In genomic region chr16:31875112-31875803, GRCh38 we compare ENCODE assay signal across 8 cellular contexts. TPM values are rescaled to one million over a fixed set of nuclear protein-coding genes. Genes with fewer than 3 reads are reported as not detected.
DNase-seq lines count a peak whose midpoint lies in the region; ATAC-seq and TF ChIP-seq lines count a peak whose summit lies in the region.

No MANE protein-coding gene starts in this region.

- intact Hi-C loops in Right ventricle myocardium inferior (cut with DNase I): loop anchor here (10.0 kb wide), 1 partner anchor 920 kb away; the partner anchor contains the start of gene SETD1A
- intact Hi-C loops in activated T-helper 1 cell treated with anti-CD3 and anti-CD28 coated beads, Interleukin-12 subunit alpha, Interleukin-12 subunit beta, Interleukin-2, Interleukin-4 antibody, amounts not matched to agents 30 ng/mL and 10 ng/mL and 1 ng/mL, durations not matched to agents 14 hours and 24 hours and 36 hours (cut with micrococcal nuclease): loop anchor here (2.0 kb wide), 1 partner anchor 802 kb away; no protein-coding TSS in a partner anchor

- H3K27me3 ChIP-seq in cardiac muscle cell (no peaks in the 10 kb centered on the region), upper lobe of left lung (no peaks in the 10 kb centered on the region)

- WGBS in upper lobe of left lung, 2 donors: 76 to 79% methylated on average over 5 of the region's 5 CpGs

- no peaks in the 10 kb centered on the region for H3K9me3 ChIP-seq in cardiac muscle cell (ENCODE audit: low read depth)
- no peaks in the 10 kb centered on the region for H3K9me3 ChIP-seq in upper lobe of left lung

- H3K4me1 ChIP-seq in cardiac muscle cell (ENCODE audit: low read depth): peaks cover 14% of the 10 kb centered on the region
- H3K4me1 ChIP-seq in upper lobe of left lung: peaks cover 37 to 66% (median 53%) of the 10 kb centered on the region in 4 donors

- peaks cover 61% of the 10 kb centered on the region for H3K36me3 Mint-ChIP-seq in activated T-helper 1 cell treated with anti-CD3 and anti-CD28 coated beads, Interleukin-12 subunit alpha, Interleukin-12 subunit beta, Interleukin-2, Interleukin-4 antibody, amounts not matched to agents 30 ng/mL and 10 ng/mL and 1 ng/mL, durations not matched to agents 14 hours and 24 hours and 36 hours (ENCODE audit: low read depth)
- peaks cover 0 to 3% (median 0%) of the 10 kb centered on the region in 3 donors for H3K36me3 Mint-ChIP-seq in immature natural killer cell

- ATAC-seq in Right ventricle myocardium inferior: no peak
- ATAC-seq in upper lobe of left lung (ENCODE audit: low FRiP score in 2 of 2): peak in 1 of 2 donors; percentile 39
- no peak for ATAC-seq in HG02884 (IDR thresholded peaks at IDR 0.05; ENCODE audit: unreplicated experiment)
- no peak for ATAC-seq in GM18868 (IDR thresholded peaks at IDR 0.05; ENCODE audit: unreplicated experiment)
- ATAC-seq in HG03025 (IDR thresholded peaks at IDR 0.05; ENCODE audit: low FRiP score, unreplicated experiment): no peak

- H3K27ac Mint-ChIP-seq in activated T-helper 1 cell treated with anti-CD3 and anti-CD28 coated beads, Interleukin-12 subunit alpha, Interleukin-12 subunit beta, Interleukin-2, Interleukin-4 antibody, amounts not matched to agents 30 ng/mL and 10 ng/mL and 1 ng/mL, durations not matched to agents 14 hours and 24 hours and 36 hours: peak overlapping the region; percentile 94
- peak overlapping the region; percentile 85 to 97 (median 94) for H3K27ac Mint-ChIP-seq in immature natural killer cell

- TF ChIP-seq CTCF in cardiac muscle cell (IDR thresholded peaks at IDR 0.05; ENCODE audit: low read depth, low read length) (no peak), upper lobe of left lung (IDR thresholded peaks at IDR 0.05) (no peak)

- peaks cover 84% of the 10 kb centered on the region for H3K4me1 Mint-ChIP-seq in activated T-helper 1 cell treated with anti-CD3 and anti-CD28 coated beads, Interleukin-12 subunit alpha, Interleukin-12 subunit beta, Interleukin-2, Interleukin-4 antibody, amounts not matched to agents 30 ng/mL and 10 ng/mL and 1 ng/mL, durations not matched to agents 14 hours and 24 hours and 36 hours (ENCODE audit: low read depth)
- H3K4me1 Mint-ChIP-seq in immature natural killer cell: peaks cover 73 to 76% of the 10 kb centered on the region in 2 donors

- no peaks in the 10 kb centered on the region for H3K36me3 ChIP-seq in cardiac muscle cell
- peaks cover 0 to 6% (median 3%) of the 10 kb centered on the region in 4 donors for H3K36me3 ChIP-seq in upper lobe of left lung

- TF ChIP-seq POLR2A in upper lobe of left lung (IDR thresholded peaks at IDR 0.05): no peak

- H3K27ac ChIP-seq in cardiac muscle cell (no peak overlapping the region), upper lobe of left lung (peak overlapping the region; percentile 91 to 97 (median 93))

- DNase-seq in cardiac muscle cell (ENCODE audit: low read depth in 1 of 2, low spot score in 1 of 2) (peak in 1 of 2 donors; percentile 54), Right ventricle myocardium inferior (ENCODE audit: missing footprints) (no peak), immature natural killer cell (no peak), upper lobe of left lung (no peak)
- DNase-seq in activated T-helper 1 cell treated with anti-CD3 and anti-CD28 coated beads, Interleukin-12 subunit alpha, Interleukin-12 subunit beta, Interleukin-2, Interleukin-4 antibody, amounts not matched to agents 30 ng/mL and 10 ng/mL and 1 ng/mL, durations not matched to agents 14 hours and 24 hours and 36 hours (ENCODE audit: low spot score): no peak

- TF ChIP-seq EP300 in upper lobe of left lung (IDR thresholded peaks at IDR 0.05): no peak

- H3K9me3 Mint-ChIP-seq in activated T-helper 1 cell treated with anti-CD3 and anti-CD28 coated beads, Interleukin-12 subunit alpha, Interleukin-12 subunit beta, Interleukin-2, Interleukin-4 antibody, amounts not matched to agents 30 ng/mL and 10 ng/mL and 1 ng/mL, durations not matched to agents 14 hours and 24 hours and 36 hours: peaks cover 8% of the 10 kb centered on the region
- no peaks in the 10 kb centered on the region for H3K9me3 Mint-ChIP-seq in immature natural killer cell

- H3K4me3 ChIP-seq in cardiac muscle cell: peak overlapping the region; percentile 97
- peak overlapping the region in 3 of 4 donors; percentile 67 to 79 (median 72) for H3K4me3 ChIP-seq in upper lobe of left lung

- H3K4me3 Mint-ChIP-seq in activated T-helper 1 cell treated with anti-CD3 and anti-CD28 coated beads, Interleukin-12 subunit alpha, Interleukin-12 subunit beta, Interleukin-2, Interleukin-4 antibody, amounts not matched to agents 30 ng/mL and 10 ng/mL and 1 ng/mL, durations not matched to agents 14 hours and 24 hours and 36 hours: peak overlapping the region; percentile 96
- peak overlapping the region; percentile 97 to 98 (median 97) for H3K4me3 Mint-ChIP-seq in immature natural killer cell

- no peaks in the 10 kb centered on the region for H3K27me3 Mint-ChIP-seq in activated T-helper 1 cell treated with anti-CD3 and anti-CD28 coated beads, Interleukin-12 subunit alpha, Interleukin-12 subunit beta, Interleukin-2, Interleukin-4 antibody, amounts not matched to agents 30 ng/mL and 10 ng/mL and 1 ng/mL, durations not matched to agents 14 hours and 24 hours and 36 hours (ENCODE audit: insufficient read depth)
- peaks cover 10 to 14% (median 12%) of the 10 kb centered on the region in 3 donors for H3K27me3 Mint-ChIP-seq in immature natural killer cell (ENCODE audit: low read depth in 3 of 3)

RNA-seq across cellular contexts. Expression of gene ZNF267, which starts 1.7 kb away (rescaled TPM):
- 13.2 and 16.7 TPM in 2 replicates for total RNA-seq in cardiac muscle cell
- polyA plus RNA-seq in cardiac muscle cell: 8.6 and 8.7 TPM in 2 replicates
- 6.6 TPM for total RNA-seq in Right ventricle myocardium inferior
- total RNA-seq in activated T-helper 1 cell treated with anti-CD3 and anti-CD28 coated beads, Interleukin-12 subunit alpha, Interleukin-12 subunit beta, Interleukin-2, Interleukin-4 antibody, amounts not matched to agents 30 ng/mL and 10 ng/mL and 1 ng/mL, durations not matched to agents 14 hours and 24 hours and 36 hours: 93.9 and 98.9 TPM in 2 replicates
- polyA plus RNA-seq in immature natural killer cell: 10 to 100 TPM in 2 of 3 donors, 1 to 10 TPM in 1; 7.9 to 11.3 (median 11.2) TPM
- total RNA-seq in upper lobe of left lung: 10 to 100 TPM in 5 of 6 donors, 1 to 10 TPM in 1; 7.5 to 38.8 (median 16.8) TPM
